Comparison of ENCODE assay signal across 13 cellular contexts in genomic region chr10:109701583-109702215, GRCh38.
A peak's percentile ranks its signal among the peaks of the same experiment; 100 is the strongest.
DNase-seq lines count a peak whose midpoint lies in the region; ATAC-seq and TF ChIP-seq lines count a peak whose summit lies in the region.
"Had no signal": no experiment of that assay in that cellular context is flagged by ENCODE, and none has a peak within 500 bp of the region (broad histone marks: within the 10 kb centered on the region; RNA-seq: fewer than 3 reads in every experiment).

No MANE protein-coding gene starts in this region.

- CTCF ChIA-PET in PC-3 (lab: Charles Lee): no interaction called here

- no peaks in the 10 kb centered on the region for H4K20me1 ChIP-seq in PC-3 (ENCODE audit: low read length)

- H2AK5ac ChIP-seq in neuronal stem cell (ENCODE audit: low read depth, low read length): no peak overlapping the region

- no peak for ATAC-seq in PC-3
- peak; percentile 88 for ATAC-seq in left colon
- no peak for ATAC-seq in GM21529 (IDR thresholded peaks at IDR 0.05; ENCODE audit: unreplicated experiment)
- ATAC-seq: HCT116 had no signal

- no peak overlapping the region for H3K4ac ChIP-seq in neuronal stem cell (ENCODE audit: low read length)

- no peak overlapping the region for H2BK15ac ChIP-seq in neuronal stem cell (ENCODE audit: low read length)

- H3K9ac ChIP-seq in PC-3 (ENCODE audit: low read length) (no peak overlapping the region), neuronal stem cell (ENCODE audit: low read depth, low read length, poor library complexity) (no peak overlapping the region)

- peak overlapping the region; percentile 42 for H3K18ac ChIP-seq in neuronal stem cell (ENCODE audit: low read length)

- no peak overlapping the region for H3K4me3 ChIP-seq in PC-3 (ENCODE audit: low read length)
- no peak overlapping the region for H3K4me3 ChIP-seq in neuronal stem cell (ENCODE audit: low read length in 2 of 2)
- H3K4me3 ChIP-seq in esophagus muscularis mucosa: no peak overlapping the region

- WGBS in neuronal stem cell (ENCODE audit: extremely low coverage in 2 of 2, insufficient read length in 2 of 2, insufficient replicate concordance in 1 of 2), 2 donors: no CpG with 5 or more reads among the region's 5 CpGs
- WGBS in esophagus muscularis mucosa: 69% methylated on average over 5 of the region's 5 CpGs

- H3K79me2 ChIP-seq in PC-3 (ENCODE audit: low read length): no peaks in the 10 kb centered on the region

- no peak overlapping the region for H3K14ac ChIP-seq in neuronal stem cell (ENCODE audit: low read length)

- H3K79me1 ChIP-seq in neuronal stem cell (ENCODE audit: low read depth, low read length): no peaks in the 10 kb centered on the region

- no peak for TF ChIP-seq EP300 in esophagus muscularis mucosa (IDR thresholded peaks at IDR 0.05)

- no peaks in the 10 kb centered on the region for H3K9me2 ChIP-seq in PC-3 (replicated peaks; ENCODE audit: low read length)

- intact Hi-C loops in PC-3 (cut with micrococcal nuclease) (no loop called here), left colon (cut with DNase I, micrococcal nuclease) (no loop called here), esophagus muscularis mucosa (cut with DNase I) (no loop called here)

- H3K4me1 ChIP-seq in PC-3 (ENCODE audit: insufficient read depth, low read length) (no peaks in the 10 kb centered on the region), neuronal stem cell (ENCODE audit: control insufficient read depth in 2 of 2, insufficient read depth in 1 of 2, low read depth in 1 of 2, low read length in 2 of 2) (no peaks in the 10 kb centered on the region), esophagus muscularis mucosa (no peaks in the 10 kb centered on the region)

- no peak overlapping the region for H2AFZ ChIP-seq in PC-3 (ENCODE audit: low read length)
- no peak overlapping the region for H2AFZ ChIP-seq in neuronal stem cell (ENCODE audit: low read length)

- no peak overlapping the region for H2BK5ac ChIP-seq in neuronal stem cell (ENCODE audit: low read length)

- H4K8ac ChIP-seq in neuronal stem cell (ENCODE audit: low read depth, low read length): no peak overlapping the region

- no peak overlapping the region for H3K27ac ChIP-seq in PC-3 (ENCODE audit: low read length)
- no peak overlapping the region for H3K27ac ChIP-seq in neuronal stem cell (replicated peaks; ENCODE audit: low read length)
- no peak overlapping the region for H3K27ac ChIP-seq in esophagus muscularis mucosa (replicated peaks in 1 of 4)

- no peak overlapping the region for H3K23ac ChIP-seq in neuronal stem cell (ENCODE audit: low read depth, low read length, poor library complexity)

- H3K4me2 ChIP-seq in PC-3 (ENCODE audit: low read length) (no peak overlapping the region), neuronal stem cell (ENCODE audit: insufficient read depth, low read length, poor library complexity, severe bottlenecking) (no peak overlapping the region)

- H3K36me3 ChIP-seq in PC-3 (ENCODE audit: low read depth, low read length) (no peaks in the 10 kb centered on the region), neuronal stem cell (replicated peaks in 1 of 2; ENCODE audit: control insufficient read depth in 2 of 2, insufficient read depth in 2 of 2, low read length in 2 of 2) (no peaks in the 10 kb centered on the region), esophagus muscularis mucosa (no peaks in the 10 kb centered on the region)

- H2BK120ac ChIP-seq in neuronal stem cell (ENCODE audit: low read depth, low read length): no peak overlapping the region

- TF ChIP-seq CTCF in PC-3 (conservative IDR thresholded peaks at IDR 0.05; ENCODE audit: low read depth, low read length) (no peak), esophagus muscularis mucosa (IDR thresholded peaks at IDR 0.05) (no peak)

- H3K27me3 ChIP-seq in PC-3 (ENCODE audit: low read length) (no peaks in the 10 kb centered on the region), neuronal stem cell (ENCODE audit: control insufficient read depth in 3 of 3, insufficient read depth in 3 of 3, low read depth in 1 of 3, low read length in 3 of 3) (no peaks in the 10 kb centered on the region), esophagus muscularis mucosa (no peaks in the 10 kb centered on the region)

- H4K91ac ChIP-seq in neuronal stem cell (ENCODE audit: low read depth, low read length, poor library complexity): no peak overlapping the region

- no peaks in the 10 kb centered on the region for H3K9me3 ChIP-seq in PC-3 (ENCODE audit: low read length)
- no peaks in the 10 kb centered on the region for H3K9me3 ChIP-seq in neuronal stem cell (replicated peaks in 1 of 2; ENCODE audit: control insufficient read depth in 2 of 2, insufficient read depth in 1 of 2, low read depth in 1 of 2, low read length in 2 of 2)
- no peaks in the 10 kb centered on the region for H3K9me3 ChIP-seq in esophagus muscularis mucosa

- H3F3A ChIP-seq in PC-3 (ENCODE audit: low read length, unreplicated experiment): no peaks in the 10 kb centered on the region

- peak; percentile 45 for DNase-seq in HCEC 1CT
- DNase-seq in PC-3: peak; percentile 5
- peak; percentile 26 to 46 for DNase-seq in left colon
- DNase-seq in neuronal stem cell (ENCODE audit: low spot score): no peak
- no peak for DNase-seq in esophagus muscularis mucosa (ENCODE audit: extremely low spot score)
- DNase-seq in NOMO-1 (lab: John Stamatoyannopoulos, UW; ENCODE audit: unreplicated experiment in 2 of 2): no peak
- DNase-seq in Kasumi-1 (lab: John Stamatoyannopoulos, UW): no peak
- DNase-seq: C1 segment of cervical spinal cord; CD4-positive, alpha-beta T cell; DND-41; GDM1 had no signal

- H2BK12ac ChIP-seq in neuronal stem cell (ENCODE audit: low read length): no peak overlapping the region

- no peak for TF ChIP-seq POLR2A in esophagus muscularis mucosa (IDR thresholded peaks at IDR 0.05; ENCODE audit: low read depth)

- POLR2A ChIA-PET in PC-3 (lab: Charles Lee; ENCODE audit: unreplicated experiment): no interaction called here

- no TSS peak for BruUV-seq in PC-3 (replicated peaks; lab: Mats Ljungman, UMichigan)

Comparison
In these comparisons a context has a peak if more than half of its experiments do, and no peak if none do; other contexts are left out.
1. DNase-seq: peak in HCEC 1CT (single experiment), PC-3 (single experiment) and left colon (2 of 2); none in neuronal stem cell (single experiment), esophagus muscularis mucosa (single experiment), NOMO-1 (0 of 2) and Kasumi-1 (0 of 2).